In genomic region chr1:224861317-224861716, GRCh38 we compare ENCODE assay signal across 23 cellular contexts.
"Had no signal": no experiment of that assay in that cellular context is flagged by ENCODE, and none has a peak within 500 bp of the region (broad histone marks: within the 10 kb centered on the region; RNA-seq: fewer than 3 reads in every experiment).

No MANE protein-coding gene starts in this region.

- H3K27ac Mint-ChIP-seq: mesothelial cell of epicardium, naive B cell had no signal

- ATAC-seq: esophagus mucosa, gastrocnemius medialis, heart right ventricle, left cardiac atrium, left lung, left ventricle myocardium superior, lower lobe of right lung, mucosa of descending colon had no signal

- H3K27ac ChIP-seq: coronary artery, dorsolateral prefrontal cortex, epithelial cell of prostate, esophagus squamous epithelium, gastrocnemius medialis, heart right ventricle, left lung, lower lobe of right lung had no signal

- H3K4me1 Mint-ChIP-seq: naive B cell had no signal

- H3K4me3 ChIP-seq: coronary artery, dorsolateral prefrontal cortex, esophagus squamous epithelium, gastrocnemius medialis, heart right ventricle, left lung, lower lobe of right lung, mucosa of descending colon had no signal

- H3K36me3 ChIP-seq: esophagus squamous epithelium, gastrocnemius medialis, heart right ventricle, left lung, lower lobe of right lung had no signal

- H3K9me3 ChIP-seq: gastrocnemius medialis, lower lobe of right lung, mucosa of descending colon had no signal

- H3K36me3 Mint-ChIP-seq: mesothelial cell of epicardium, naive B cell had no signal

- H3K4me3 Mint-ChIP-seq: mesothelial cell of epicardium, naive B cell had no signal

- H3K4me1 ChIP-seq: esophagus squamous epithelium, gastrocnemius medialis, heart right ventricle, left lung, lower lobe of right lung had no signal

- DNase-seq: dermis blood vessel endothelial cell; dorsolateral prefrontal cortex; effector CD4-positive, alpha-beta T cell; effector memory CD4-positive, alpha-beta T cell; erythroblast; esophagus squamous epithelium; foreskin fibroblast; foreskin melanocyte; gastrocnemius medialis; glutamatergic neuron; head of caudate nucleus; heart right ventricle; left cardiac atrium; left lung; left ventricle myocardium superior; lower lobe of right lung; mesenchymal stem cell; mucosa of descending colon; naive B cell had no signal
